ENCODE assay signal across 8 cellular contexts in the genomic region with DNA sequence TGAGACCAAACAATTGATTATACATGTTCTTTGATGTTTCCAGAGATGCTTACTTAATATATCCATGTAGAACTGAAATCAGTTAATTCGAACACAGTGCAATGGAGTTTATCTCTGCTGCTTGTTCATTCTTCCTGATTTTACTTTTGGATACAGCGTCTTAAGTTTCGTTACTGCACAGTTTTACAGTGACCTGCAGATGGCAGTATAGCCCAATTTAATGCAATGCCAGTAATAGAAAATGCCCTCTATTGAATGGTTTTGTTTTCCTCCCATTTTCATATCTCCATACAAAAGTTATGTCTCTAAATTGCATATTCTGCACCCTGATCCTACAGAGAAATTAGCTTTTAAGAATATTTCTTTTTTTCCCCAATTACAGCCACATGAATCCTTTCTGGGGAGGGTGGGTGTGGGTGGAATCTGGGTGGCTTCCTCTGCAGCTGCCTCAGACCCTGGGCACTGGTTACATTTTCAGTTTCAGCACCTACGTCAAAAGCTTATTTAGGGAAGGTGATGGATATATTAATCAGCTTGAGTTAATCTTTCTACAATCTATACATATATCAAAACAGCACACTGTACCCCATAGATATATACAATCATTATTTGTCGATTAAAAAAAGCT.
A peak's percentile ranks its signal among the peaks of the same experiment; 100 is the strongest.
DNase-seq lines count a peak whose midpoint lies in the region; ATAC-seq, FAIRE-seq and TF ChIP-seq lines count a peak whose summit lies in the region.

No MANE protein-coding gene starts in this region.

- peak; percentile 44 for FAIRE-seq in small intestine (lab: Jason Lieb, UNC)

- H3K27me3 ChIP-seq in NT2/D1 (ENCODE audit: insufficient read depth, insufficient read length) (no peaks in the 10 kb centered on the region), small intestine (ENCODE audit: control insufficient read depth in 2 of 2, insufficient read depth in 2 of 2, low read length in 2 of 2) (no peaks in the 10 kb centered on the region)

- TF ChIP-seq CTCF in GM12865 (IDR thresholded peaks at IDR 0.05; ENCODE audit: insufficient read depth, low read depth, low read length, missing control alignments), result peak; percentile 66

- H3K9me3 Mint-ChIP-seq in activated naive CD8-positive, alpha-beta T cell treated with anti-CD3 and anti-CD28 coated beads for 36 hours, result no peaks in the 10 kb centered on the region

- no peaks in the 10 kb centered on the region for H3K27me3 Mint-ChIP-seq in activated naive CD8-positive, alpha-beta T cell treated with anti-CD3 and anti-CD28 coated beads for 36 hours

- H3K4me3 Mint-ChIP-seq in activated naive CD8-positive, alpha-beta T cell treated with anti-CD3 and anti-CD28 coated beads for 36 hours, result peak overlapping the region; percentile 60

- 19 to 25% (median 20%) methylated on average over 5 of the region's 5 CpGs for WGBS in small intestine, 3 donors

- H3K9me3 ChIP-seq in NT2/D1 (ENCODE audit: insufficient read depth, low read length), result peaks cover 11% of the 10 kb centered on the region
- H3K9me3 ChIP-seq in small intestine (ENCODE audit: control insufficient read depth, low read depth), result no peaks in the 10 kb centered on the region

- no peaks in the 10 kb centered on the region for H3K4me1 ChIP-seq in NT2/D1 (ENCODE audit: insufficient read depth, insufficient read length)
- H3K4me1 ChIP-seq in small intestine (ENCODE audit: control insufficient read depth in 2 of 2, insufficient read depth in 1 of 2, low read depth in 1 of 2, low read length in 1 of 2), result no peaks in the 10 kb centered on the region

- H3K27ac ChIP-seq in small intestine (ENCODE audit: low read depth in 1 of 2, low read length in 1 of 2), result no peak overlapping the region

- no peak overlapping the region for H3K9ac ChIP-seq in NT2/D1 (ENCODE audit: insufficient read length, low read depth)

- H3K36me3 ChIP-seq in NT2/D1 (ENCODE audit: insufficient read depth, insufficient read length, low read length) (no peaks in the 10 kb centered on the region), small intestine (ENCODE audit: control insufficient read depth in 2 of 2, insufficient read depth in 2 of 2, low read length in 2 of 2) (no peaks in the 10 kb centered on the region)

- DNase-seq in AML-193 (lab: John Stamatoyannopoulos, UW) (peak; percentile 62 to 67), GM12865 (ENCODE audit: low read depth) (peak; percentile 60), NT2/D1 (ENCODE audit: low read depth, low spot score) (peak; percentile 5), left ventricle myocardium superior (no peak), small intestine (peak; percentile 51)
- peak; percentile 20 for DNase-seq in activated naive CD8-positive, alpha-beta T cell treated with anti-CD3 and anti-CD28 coated beads for 36 hours

- peak overlapping the region; percentile 17 for H3K27ac Mint-ChIP-seq in activated naive CD8-positive, alpha-beta T cell treated with anti-CD3 and anti-CD28 coated beads for 36 hours

- intact Hi-C loops in left ventricle myocardium superior (cut with micrococcal nuclease), result loop anchor here (5.0 kb wide), 1 partner anchor 208 kb away; no protein-coding TSS in a partner anchor

- H3K4me3 ChIP-seq in GM12865 (ENCODE audit: low read depth, low read length) (no peak overlapping the region), NT2/D1 (ENCODE audit: insufficient read length, low read depth) (no peak overlapping the region), small intestine (ENCODE audit: low read depth in 1 of 2, low read length in 2 of 2) (no peak overlapping the region)

- no peaks in the 10 kb centered on the region for H3K36me3 Mint-ChIP-seq in activated naive CD8-positive, alpha-beta T cell treated with anti-CD3 and anti-CD28 coated beads for 36 hours

- ATAC-seq in HG03159 (IDR thresholded peaks at IDR 0.05; ENCODE audit: unreplicated experiment) (peak; percentile 84), left ventricle myocardium superior (peak; percentile 31), GM19023 (IDR thresholded peaks at IDR 0.05; ENCODE audit: unreplicated experiment) (no peak)

- peaks cover 19% of the 10 kb centered on the region for H3K4me1 Mint-ChIP-seq in activated naive CD8-positive, alpha-beta T cell treated with anti-CD3 and anti-CD28 coated beads for 36 hours
